In genomic region chr22:38220163-38220562, GRCh38 we compare ENCODE assay signal across 12 cellular contexts. TPM values are rescaled to one million over a fixed set of nuclear protein-coding genes. Genes with fewer than 3 reads are reported as not detected.
DNase-seq lines count a peak whose midpoint lies in the region; ATAC-seq, FAIRE-seq and TF ChIP-seq lines count a peak whose summit lies in the region.
"Had no signal": no experiment of that assay in that cellular context is flagged by ENCODE, and none has a peak within 500 bp of the region (broad histone marks: within the 10 kb centered on the region; RNA-seq: fewer than 3 reads in every experiment).

No MANE protein-coding gene starts in this region.

- TF ChIP-seq EP300 in suprapubic skin (IDR thresholded peaks at IDR 0.05): no peak

- H3K4me3 ChIP-seq in IMR-90 (ENCODE audit: insufficient read depth, low read depth, low read length) (no peak overlapping the region), astrocyte (ENCODE audit: insufficient read depth, low read depth, low read length) (no peak overlapping the region), left lung (no peak overlapping the region), suprapubic skin (no peak overlapping the region)

- ATAC-seq in IMR-90 (ENCODE audit: low read depth) (no peak), left lung (no peak), GM19467 (IDR thresholded peaks at IDR 0.05; ENCODE audit: unreplicated experiment) (no peak)
- ATAC-seq in activated CD4-positive, CD25-positive, alpha-beta regulatory T cell treated with anti-CD3 and anti-CD28 coated beads, Interleukin-2, amount 50 U/mL, for 24 hours: no peak

- TF ChIP-seq CTCF in IMR-90 (conservative IDR thresholded peaks at IDR 0.05; ENCODE audit: low read depth, low read length): no peak
- TF ChIP-seq CTCF in astrocyte (IDR thresholded peaks at IDR 0.05; ENCODE audit: insufficient read depth, low read depth, low read length): no peak
- no peak for TF ChIP-seq CTCF in left lung (IDR thresholded peaks at IDR 0.05)
- TF ChIP-seq CTCF in suprapubic skin (IDR thresholded peaks at IDR 0.05): no peak

- no peak overlapping the region for H3K23ac ChIP-seq in IMR-90 (ENCODE audit: low read depth, low read length)

- peaks cover 46% of the 10 kb centered on the region for H3K36me3 ChIP-seq in IMR-90 (ENCODE audit: control insufficient read depth, insufficient read depth, low read length)
- peaks cover 7% of the 10 kb centered on the region for H3K36me3 ChIP-seq in astrocyte (ENCODE audit: insufficient read depth, low read length)
- H3K36me3 ChIP-seq in left lung: peaks cover 0 to 65% of the 10 kb centered on the region in 2 donors
- peaks cover 33% of the 10 kb centered on the region for H3K36me3 ChIP-seq in suprapubic skin

- in situ Hi-C loops in IMR-90 (cut with MboI; ENCODE audit: low sequenced_read_pairs): no loop called here

- TF ChIP-seq RAD21 in IMR-90 (IDR thresholded peaks at IDR 0.05; ENCODE audit: low read length): no peak

- TF ChIP-seq POLR2A in IMR-90 (IDR thresholded peaks at IDR 0.05; ENCODE audit: low read depth, low read length) (no peak), suprapubic skin (IDR thresholded peaks at IDR 0.05) (no peak)

- H3K79me1 ChIP-seq in IMR-90 (ENCODE audit: low read depth in 1 of 2, low read length in 2 of 2): peaks cover 15 to 41% of the 10 kb centered on the region in 2 experiments

- no peaks in the 10 kb centered on the region for H3K27me3 Mint-ChIP-seq in astrocyte (ENCODE audit: low read depth, unreplicated experiment)

- H3K9ac ChIP-seq in IMR-90 (ENCODE audit: low read depth, low read length) (no peak overlapping the region), astrocyte (ENCODE audit: low read length) (peak overlapping the region; percentile 80)

- H3K4me1 ChIP-seq in IMR-90 (ENCODE audit: control insufficient read depth, insufficient read depth, low read length) (peaks cover 24% of the 10 kb centered on the region), astrocyte (ENCODE audit: insufficient read depth, low read length) (peaks cover 27% of the 10 kb centered on the region), left lung (peaks cover 21 to 44% of the 10 kb centered on the region in 2 donors), suprapubic skin (peaks cover 58% of the 10 kb centered on the region)

- H3K9me3 ChIP-seq in IMR-90 (ENCODE audit: control insufficient read depth, insufficient read depth, low read length): no peaks in the 10 kb centered on the region
- H3K9me3 ChIP-seq in astrocyte (ENCODE audit: insufficient read depth, low read depth, low read length): no peaks in the 10 kb centered on the region
- no peaks in the 10 kb centered on the region for H3K9me3 ChIP-seq in left lung
- no peaks in the 10 kb centered on the region for H3K9me3 ChIP-seq in suprapubic skin

- no peak for FAIRE-seq in astrocyte (lab: Jason Lieb, UNC)
- FAIRE-seq: frontal cortex had no signal

- H2BK20ac ChIP-seq in IMR-90 (ENCODE audit: low read depth, low read length): 0 out of 2 replicates have a peak overlapping the region, but pooled peaks have one; percentile 46

- H4K5ac ChIP-seq in IMR-90 (ENCODE audit: low read depth, low read length): no peak overlapping the region

- H3K4me3 Mint-ChIP-seq in astrocyte (ENCODE audit: unreplicated experiment): no peak overlapping the region
- H3K4me3 Mint-ChIP-seq: T-helper 1 cell treated with Interleukin-12 subunit alpha and Interleukin-12 subunit beta and Interleukin-4 antibody, amounts not matched to agents 30 μg/mL and 1 μg/mL, for 36 hours had no signal

- dilution Hi-C loops in IMR-90 (cut with HindIII; ENCODE audit: low sequenced_read_pairs, unreplicated experiment): no loop called here

- peak overlapping the region; percentile 32; the same call in 1 of the 2 replicates for H3K27ac ChIP-seq in IMR-90 (ENCODE audit: insufficient read depth, low read length)
- peak overlapping the region; percentile 98 for H3K27ac ChIP-seq in astrocyte (ENCODE audit: low read depth, low read length)
- peak overlapping the region; percentile 79 to 88 for H3K27ac ChIP-seq in left lung
- peak overlapping the region; percentile 77 for H3K27ac ChIP-seq in suprapubic skin

- 75% methylated on average over 1 of the region's 8 CpGs; no CpG with 5 or more reads in 1 of the 2 experiments for WGBS in IMR-90 (ENCODE audit: extremely low coverage in 2 of 2, insufficient read length in 1 of 2), 2 experiments
- 31% methylated on average over 4 of the region's 8 CpGs for whole genome bisulfite sequencing in suprapubic skin

- peak overlapping the region; percentile 100 for H2AK5ac ChIP-seq in IMR-90 (ENCODE audit: low read depth, low read length)

- no peak overlapping the region for H3K14ac ChIP-seq in IMR-90 (replicated peaks; ENCODE audit: low read depth, low read length)

- peak overlapping the region; percentile 85 for H3K27ac Mint-ChIP-seq in astrocyte (ENCODE audit: unreplicated experiment)
- H3K27ac Mint-ChIP-seq: T-helper 1 cell treated with Interleukin-12 subunit alpha and Interleukin-12 subunit beta and Interleukin-4 antibody, amounts not matched to agents 30 μg/mL and 1 μg/mL, for 36 hours had no signal

- H3K4me2 ChIP-seq in IMR-90 (ENCODE audit: low read depth, low read length) (no peak overlapping the region), astrocyte (ENCODE audit: low read length) (no peak overlapping the region)

- no peak overlapping the region for H3K18ac ChIP-seq in IMR-90 (ENCODE audit: low read depth, low read length)

- H2AFZ ChIP-seq in IMR-90 (replicated peaks; ENCODE audit: low read length, poor library complexity): no peak overlapping the region
- H2AFZ ChIP-seq in astrocyte (ENCODE audit: low read depth, low read length): no peak overlapping the region

- H3K36me3 Mint-ChIP-seq in astrocyte (ENCODE audit: low read depth, unreplicated experiment): peaks cover 7% of the 10 kb centered on the region

- peaks cover 11% of the 10 kb centered on the region for H3K9me1 ChIP-seq in IMR-90 (ENCODE audit: insufficient read depth, low read length)

- H2AK9ac ChIP-seq in IMR-90 (replicated peaks; ENCODE audit: low read depth, low read length, poor library complexity): peak overlapping the region; percentile 66

- H2BK5ac ChIP-seq in IMR-90 (ENCODE audit: low read depth, low read length, poor library complexity, severe bottlenecking): peak overlapping the region; percentile 40

- H3K27me3 ChIP-seq in IMR-90 (ENCODE audit: control insufficient read depth, insufficient read depth, low read length) (no peaks in the 10 kb centered on the region), astrocyte (ENCODE audit: insufficient read depth, low read length) (no peaks in the 10 kb centered on the region), left lung (no peaks in the 10 kb centered on the region), suprapubic skin (no peaks in the 10 kb centered on the region)

- peak overlapping the region; percentile 69; the same call in 1 of the 3 replicates for H2BK15ac ChIP-seq in IMR-90 (ENCODE audit: low read depth, low read length)

- no peaks in the 10 kb centered on the region for H3K9me3 Mint-ChIP-seq in astrocyte (ENCODE audit: unreplicated experiment)
- H3K9me3 Mint-ChIP-seq: T-helper 1 cell treated with Interleukin-12 subunit alpha and Interleukin-12 subunit beta and Interleukin-4 antibody, amounts not matched to agents 30 μg/mL and 1 μg/mL, for 36 hours had no signal

- CTCF ChIA-PET in IMR-90 (lab: Yijun Ruan, JAX): interaction anchor here (2.0 kb wide), 1 partner anchor 106 kb away, joined by 6 read pairs; no protein-coding TSS in a partner anchor

- intact Hi-C loops in IMR-90 (cut with micrococcal nuclease): no loop called here
- intact Hi-C loops in left lung (cut with DNase I): no loop called here

- POLR2A ChIA-PET in IMR-90 (lab: Charles Lee; ENCODE audit: unreplicated experiment): interaction anchor here (0.5 kb wide), 1 partner anchor 26 kb away, joined by 5 read pairs; no protein-coding TSS in a partner anchor

- BruUV-seq in IMR-90 (replicated peaks; lab: Mats Ljungman, UMichigan): no TSS peak

- H3K56ac ChIP-seq in IMR-90 (ENCODE audit: extremely low read depth, insufficient read depth, low read length): no peak overlapping the region

- 0 out of 2 replicates have a peak, but pooled peaks cover under 1% of the 10 kb centered on the region for H4K20me1 ChIP-seq in IMR-90 (ENCODE audit: insufficient read depth, low read length)
- H4K20me1 ChIP-seq in astrocyte (ENCODE audit: insufficient read depth, low read length): no peaks in the 10 kb centered on the region

- H3K4me1 Mint-ChIP-seq in astrocyte (ENCODE audit: low read depth, unreplicated experiment): peaks cover 32% of the 10 kb centered on the region

- peak overlapping the region; percentile 98 for H2BK120ac ChIP-seq in IMR-90 (ENCODE audit: low read depth, low read length)

- peak overlapping the region in 1 of 2 experiments; percentile 52; a peak in 3 of 4 replicates for H4K8ac ChIP-seq in IMR-90 (ENCODE audit: low read depth in 2 of 2, low read length in 2 of 2)

- H3K79me2 ChIP-seq in astrocyte (ENCODE audit: insufficient read depth, low read length): no peaks in the 10 kb centered on the region

- DNase-seq in IMR-90 (no peak), astrocyte (ENCODE audit: low read depth) (no peak), left lung (no peak), suprapubic skin (ENCODE audit: low spot score in 2 of 2) (no peak), GM19238 (ENCODE audit: insufficient read length, low spot score) (no peak), NCI-H1436 (lab: John Stamatoyannopoulos, UW) (no peak)
- DNase-seq: activated CD8-positive, alpha-beta memory T cell treated with anti-CD3 and anti-CD28 coated beads, Interleukin-2, amount 50 U/mL, for 4 hours; DMS79 had no signal

- peak overlapping the region; percentile 98 for H3K4ac ChIP-seq in IMR-90 (ENCODE audit: low read depth, low read length)

- H4K91ac ChIP-seq in IMR-90 (ENCODE audit: insufficient read depth, low read depth, low read length): peak overlapping the region; percentile 99

RNA-seq across cellular contexts. Expression of gene MAFF, which starts 18.4 kb away (rescaled TPM):
- 18.3 and 24.2 TPM in 2 replicates for total RNA-seq in IMR-90 (2012; rRNA removed)
- polyA plus RNA-seq in IMR-90 (2012; rRNA removed): 25.9 and 29.5 TPM in 2 replicates
- polyA plus RNA-seq in IMR-90 (2012; cell fraction: cytosol; rRNA removed): 31.9 and 44.3 TPM in 2 replicates
- 60.3 and 64.4 TPM in 2 replicates for polyA plus RNA-seq in IMR-90 (2012; cell fraction: nucleus; rRNA removed; ENCODE audit: low replicate concordance)
- 12.0 and 18.2 TPM in 2 replicates for total RNA-seq in astrocyte
- 10 to 100 TPM; 12.1 to 17.1 TPM for total RNA-seq in left lung
- 10 to 100 TPM; 27.3 to 70.1 (median 52.8) TPM for total RNA-seq in suprapubic skin

RNA-seq across cellular contexts. Expression of gene PLA2G6, which starts 38.5 kb away (rescaled TPM):
- total RNA-seq in IMR-90 (2012; rRNA removed): 3.9 and 6.1 TPM in 2 replicates
- 10.3 TPM in 2 replicates for polyA plus RNA-seq in IMR-90 (2012; rRNA removed)
- 2.1 and 4.1 TPM in 2 replicates for polyA plus RNA-seq in IMR-90 (2012; cell fraction: cytosol; rRNA removed)
- polyA plus RNA-seq in IMR-90 (2012; cell fraction: nucleus; rRNA removed; ENCODE audit: low replicate concordance): 109 and 145 TPM in 2 replicates
- 9.7 and 10.0 TPM in 2 replicates for total RNA-seq in astrocyte
- 10 to 100 TPM; 30.9 to 39.0 TPM for total RNA-seq in left lung
- 100 to 1,000 TPM in 1 of 4 donors, 10 to 100 TPM in 3; 49.7 to 178 (median 92.9) TPM for total RNA-seq in suprapubic skin

RNA-seq across cellular contexts. Expression of gene TMEM184B, which starts 52.6 kb away (rescaled TPM):
- 9.1 and 9.2 TPM in 2 replicates for total RNA-seq in IMR-90 (2012; rRNA removed)
- 81.1 and 87.5 TPM in 2 replicates for polyA plus RNA-seq in IMR-90 (2012; rRNA removed)
- 40.0 and 98.4 TPM in 2 replicates for polyA plus RNA-seq in IMR-90 (2012; cell fraction: cytosol; rRNA removed)
- polyA plus RNA-seq in IMR-90 (2012; cell fraction: nucleus; rRNA removed; ENCODE audit: low replicate concordance): 132 and 272 TPM in 2 replicates
- 109 and 114 TPM in 2 replicates for total RNA-seq in astrocyte
- 10 to 100 TPM; 84.5 to 98.3 TPM for total RNA-seq in left lung
- 10 to 100 TPM; 41.5 to 54.9 (median 46.0) TPM for total RNA-seq in suprapubic skin

Comparison
In these comparisons a context has a peak if more than half of its experiments do, and no peak if none do; other contexts are left out.
1. H3K27ac ChIP-seq: peak in every context shown above with its lines; median percentile 98 in astrocyte; 84 in left lung; 77 in suprapubic skin; 32 in IMR-90.